ENCODE assay signal across 1 cellular context in the genomic region with DNA sequence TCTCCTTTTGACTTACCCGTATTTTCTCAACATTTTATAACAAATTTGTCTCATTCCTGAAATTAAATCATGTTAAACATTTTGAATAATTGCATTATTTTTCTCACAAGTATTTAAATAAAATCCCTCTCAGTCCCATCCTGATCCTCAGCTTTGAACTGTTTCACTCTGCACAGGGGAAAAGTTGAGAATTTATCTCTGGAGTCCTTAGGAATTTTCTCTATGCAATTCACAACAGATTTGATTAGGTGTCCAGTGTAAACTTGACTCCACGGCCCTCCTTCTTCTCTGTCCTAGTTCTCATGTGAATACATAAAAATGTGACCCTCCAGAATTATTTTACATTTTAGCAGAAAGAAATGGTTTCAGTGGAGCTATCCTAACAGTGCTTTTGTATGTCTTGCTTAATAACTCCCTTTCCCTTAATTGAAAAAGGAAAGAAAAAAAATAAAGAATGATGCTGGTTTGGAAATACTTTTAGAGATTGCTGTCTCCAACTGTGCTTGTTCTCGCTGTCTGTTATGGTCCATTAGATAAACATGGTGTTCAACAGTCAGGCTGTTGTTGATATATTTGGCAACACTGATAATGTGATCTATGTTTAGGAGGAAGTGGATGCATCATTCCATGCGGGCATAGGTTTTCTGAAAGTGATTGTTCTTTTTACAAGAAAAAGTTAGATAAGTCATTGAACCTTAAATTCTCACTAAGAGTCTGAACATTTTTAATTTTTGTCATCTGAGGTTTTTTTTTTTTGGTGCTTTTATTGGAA.
TF ChIP-seq lines count a peak whose summit lies in the region.

No MANE protein-coding gene starts in this region.

TF ChIP-seq in K562, 482 proteins besides CTCF, POLR2A, EP300 and RAD21 (continued from another document and continues in another):
- TF ChIP-seq, protein P1, sequence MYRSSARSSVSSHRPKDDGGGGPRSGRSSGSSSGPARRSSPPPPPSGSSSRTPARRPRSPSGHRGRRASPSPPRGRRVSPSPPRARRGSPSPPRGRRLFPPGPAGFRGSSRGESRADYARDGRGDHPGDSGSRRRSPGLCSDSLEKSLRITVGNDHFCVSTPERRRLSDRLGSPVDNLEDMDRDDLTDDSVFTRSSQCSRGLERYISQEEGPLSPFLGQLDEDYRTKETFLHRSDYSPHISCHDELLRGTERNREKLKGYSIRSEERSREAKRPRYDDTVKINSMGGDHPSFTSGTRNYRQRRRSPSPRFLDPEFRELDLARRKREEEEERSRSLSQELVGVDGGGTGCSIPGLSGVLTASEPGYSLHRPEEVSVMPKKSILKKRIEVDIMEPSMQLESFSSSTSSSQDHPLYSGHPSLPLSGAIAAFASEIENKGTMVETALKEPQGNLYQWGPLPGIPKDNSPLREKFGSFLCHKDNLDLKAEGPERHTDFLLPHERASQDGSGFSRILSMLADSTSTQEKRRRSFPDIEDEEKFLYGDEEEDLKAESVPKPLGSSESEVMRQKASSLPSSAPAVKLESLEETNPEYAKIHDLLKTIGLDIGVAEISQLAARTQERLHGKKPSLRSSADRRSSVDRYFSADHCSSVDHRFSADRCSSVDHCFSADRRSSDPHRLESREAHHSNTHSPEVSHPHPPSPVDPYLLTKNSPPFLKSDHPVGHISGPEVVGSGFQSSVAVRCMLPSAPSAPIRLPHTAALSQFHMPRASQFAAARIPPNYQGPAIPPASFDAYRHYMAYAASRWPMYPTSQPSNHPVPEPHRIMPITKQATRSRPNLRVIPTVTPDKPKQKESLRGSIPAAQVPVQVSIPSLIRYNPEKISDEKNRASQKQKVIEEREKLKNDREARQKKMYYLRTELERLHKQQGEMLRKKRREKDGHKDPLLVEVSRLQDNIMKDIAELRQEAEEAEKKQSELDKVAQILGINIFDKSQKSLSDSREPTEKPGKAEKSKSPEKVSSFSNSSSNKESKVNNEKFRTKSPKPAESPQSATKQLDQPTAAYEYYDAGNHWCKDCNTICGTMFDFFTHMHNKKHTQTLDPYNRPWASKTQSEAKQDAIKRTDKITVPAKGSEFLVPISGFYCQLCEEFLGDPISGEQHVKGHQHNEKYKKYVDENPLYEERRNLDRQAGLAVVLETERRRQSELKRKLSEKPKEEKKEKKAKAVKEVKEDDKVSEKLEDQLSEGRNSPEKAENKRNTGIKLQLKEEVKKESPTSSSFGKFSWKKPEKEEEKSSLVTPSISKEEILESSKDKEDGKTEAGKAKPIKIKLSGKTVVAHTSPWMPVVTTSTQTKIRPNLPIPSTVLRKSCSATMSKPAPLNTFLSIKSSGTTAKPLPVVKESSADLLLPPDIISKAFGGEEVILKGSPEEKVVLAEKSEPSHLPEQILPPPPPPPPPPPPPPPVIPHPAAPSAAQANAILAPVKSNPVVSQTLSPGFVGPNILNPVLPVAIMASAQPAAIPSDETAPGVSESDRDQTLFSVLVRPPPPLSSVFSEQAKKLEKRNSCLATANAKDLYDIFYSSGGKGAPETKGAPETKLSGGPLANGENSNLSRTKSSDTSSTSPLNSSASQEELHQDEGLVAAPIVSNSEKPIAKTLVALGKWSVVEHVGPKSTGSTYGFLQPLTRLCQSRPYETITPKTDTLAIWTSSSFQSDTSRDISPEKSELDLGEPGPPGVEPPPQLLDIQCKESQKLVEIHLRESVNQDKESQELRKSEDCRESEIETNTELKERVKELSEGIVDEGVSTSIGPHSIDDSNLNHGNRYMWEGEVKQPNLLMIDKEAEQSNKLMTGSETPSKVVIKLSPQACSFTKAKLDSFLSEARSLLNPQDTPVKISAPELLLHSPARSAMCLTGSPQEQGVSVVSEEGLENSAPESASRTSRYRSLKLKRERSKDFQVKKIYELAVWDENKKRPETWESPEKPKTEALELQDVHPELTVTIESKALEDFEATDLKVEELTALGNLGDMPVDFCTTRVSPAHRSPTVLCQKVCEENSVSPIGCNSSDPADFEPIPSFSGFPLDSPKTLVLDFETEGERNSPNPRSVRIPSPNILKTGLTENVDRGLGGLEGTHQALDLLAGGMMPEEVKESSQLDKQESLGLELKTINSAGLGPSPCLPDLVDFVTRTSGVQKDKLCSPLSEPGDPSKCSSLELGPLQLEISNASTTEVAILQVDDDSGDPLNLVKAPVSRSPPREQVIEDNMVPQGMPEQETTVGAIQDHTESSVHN (IDR thresholded peaks at IDR 0.05; ENCODE audit: borderline replicate concordance in 1 of 2, low read depth in 1 of 2), result no peak
- no peak for TF ChIP-seq NR2F6 (CRISPR knock-in tag; IDR thresholded peaks at IDR 0.05)
- TF ChIP-seq STAG1 (CRISPR knock-in tag; IDR thresholded peaks at IDR 0.05; ENCODE audit: borderline replicate concordance), result no peak
- TF ChIP-seq NCOR1 (IDR thresholded peaks at IDR 0.05), result peak; percentile 75
- TF ChIP-seq ZNF79 (CRISPR knock-in tag; IDR thresholded peaks at IDR 0.05; ENCODE audit: low read depth), result no peak
- TF ChIP-seq CEBPB (tag; IDR thresholded peaks at IDR 0.05), result peak; percentile 85
- no peak for TF ChIP-seq POU5F1 (IDR thresholded peaks at IDR 0.05; ENCODE audit: borderline replicate concordance, low read depth, low read length, partially characterized antibody)
- TF ChIP-seq, protein P2, sequence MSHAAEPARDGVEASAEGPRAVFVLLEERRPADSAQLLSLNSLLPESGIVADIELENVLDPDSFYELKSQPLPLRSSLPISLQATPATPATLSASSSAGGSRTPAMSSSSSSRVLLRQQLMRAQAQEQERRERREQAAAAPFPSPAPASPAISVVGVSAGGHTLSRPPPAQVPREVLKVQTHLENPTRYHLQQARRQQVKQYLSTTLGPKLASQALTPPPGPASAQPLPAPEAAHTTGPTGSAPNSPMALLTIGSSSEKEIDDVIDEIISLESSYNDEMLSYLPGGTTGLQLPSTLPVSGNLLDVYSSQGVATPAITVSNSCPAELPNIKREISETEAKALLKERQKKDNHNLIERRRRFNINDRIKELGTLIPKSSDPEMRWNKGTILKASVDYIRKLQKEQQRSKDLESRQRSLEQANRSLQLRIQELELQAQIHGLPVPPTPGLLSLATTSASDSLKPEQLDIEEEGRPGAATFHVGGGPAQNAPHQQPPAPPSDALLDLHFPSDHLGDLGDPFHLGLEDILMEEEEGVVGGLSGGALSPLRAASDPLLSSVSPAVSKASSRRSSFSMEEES (CRISPR knock-in tag; IDR thresholded peaks at IDR 0.05), result no peak
- TF ChIP-seq SAFB2 (IDR thresholded peaks at IDR 0.05; ENCODE audit: borderline replicate concordance, low read depth, low read length, severe bottlenecking), result no peak
- no peak for TF ChIP-seq ZNF668 (CRISPR knock-in tag; IDR thresholded peaks at IDR 0.05)
- TF ChIP-seq ZBTB8A (IDR thresholded peaks at IDR 0.05; ENCODE audit: partially characterized antibody), result no peak
- TF ChIP-seq, protein P3, sequence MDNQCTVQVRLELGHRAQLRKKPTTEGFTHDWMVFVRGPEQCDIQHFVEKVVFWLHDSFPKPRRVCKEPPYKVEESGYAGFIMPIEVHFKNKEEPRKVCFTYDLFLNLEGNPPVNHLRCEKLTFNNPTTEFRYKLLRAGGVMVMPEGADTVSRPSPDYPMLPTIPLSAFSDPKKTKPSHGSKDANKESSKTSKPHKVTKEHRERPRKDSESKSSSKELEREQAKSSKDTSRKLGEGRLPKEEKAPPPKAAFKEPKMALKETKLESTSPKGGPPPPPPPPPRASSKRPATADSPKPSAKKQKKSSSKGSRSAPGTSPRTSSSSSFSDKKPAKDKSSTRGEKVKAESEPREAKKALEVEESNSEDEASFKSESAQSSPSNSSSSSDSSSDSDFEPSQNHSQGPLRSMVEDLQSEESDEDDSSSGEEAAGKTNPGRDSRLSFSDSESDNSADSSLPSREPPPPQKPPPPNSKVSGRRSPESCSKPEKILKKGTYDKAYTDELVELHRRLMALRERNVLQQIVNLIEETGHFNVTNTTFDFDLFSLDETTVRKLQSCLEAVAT (IDR thresholded peaks at IDR 0.05), result no peak
- TF ChIP-seq KLF13 (tag; IDR thresholded peaks at IDR 0.05; ENCODE audit: borderline replicate concordance, low read depth), result no peak
- no peak for TF ChIP-seq ZNF124 (CRISPR knock-in tag; IDR thresholded peaks at IDR 0.05)
- TF ChIP-seq FOXP1 (CRISPR knock-in tag; IDR thresholded peaks at IDR 0.05), result no peak
- TF ChIP-seq ZNF146 (CRISPR knock-in tag; IDR thresholded peaks at IDR 0.05; ENCODE audit: unreplicated experiment), result no peak
- no peak for TF ChIP-seq YY1 (IDR thresholded peaks at IDR 0.05; ENCODE audit: borderline replicate concordance in 1 of 3, control insufficient read depth in 1 of 3, extremely low read depth in 1 of 3, insufficient read depth in 3 of 3, insufficient read length in 1 of 3, insufficient replicate concordance in 2 of 3, low read depth in 1 of 3, low read length in 2 of 3)
- TF ChIP-seq, protein P4, sequence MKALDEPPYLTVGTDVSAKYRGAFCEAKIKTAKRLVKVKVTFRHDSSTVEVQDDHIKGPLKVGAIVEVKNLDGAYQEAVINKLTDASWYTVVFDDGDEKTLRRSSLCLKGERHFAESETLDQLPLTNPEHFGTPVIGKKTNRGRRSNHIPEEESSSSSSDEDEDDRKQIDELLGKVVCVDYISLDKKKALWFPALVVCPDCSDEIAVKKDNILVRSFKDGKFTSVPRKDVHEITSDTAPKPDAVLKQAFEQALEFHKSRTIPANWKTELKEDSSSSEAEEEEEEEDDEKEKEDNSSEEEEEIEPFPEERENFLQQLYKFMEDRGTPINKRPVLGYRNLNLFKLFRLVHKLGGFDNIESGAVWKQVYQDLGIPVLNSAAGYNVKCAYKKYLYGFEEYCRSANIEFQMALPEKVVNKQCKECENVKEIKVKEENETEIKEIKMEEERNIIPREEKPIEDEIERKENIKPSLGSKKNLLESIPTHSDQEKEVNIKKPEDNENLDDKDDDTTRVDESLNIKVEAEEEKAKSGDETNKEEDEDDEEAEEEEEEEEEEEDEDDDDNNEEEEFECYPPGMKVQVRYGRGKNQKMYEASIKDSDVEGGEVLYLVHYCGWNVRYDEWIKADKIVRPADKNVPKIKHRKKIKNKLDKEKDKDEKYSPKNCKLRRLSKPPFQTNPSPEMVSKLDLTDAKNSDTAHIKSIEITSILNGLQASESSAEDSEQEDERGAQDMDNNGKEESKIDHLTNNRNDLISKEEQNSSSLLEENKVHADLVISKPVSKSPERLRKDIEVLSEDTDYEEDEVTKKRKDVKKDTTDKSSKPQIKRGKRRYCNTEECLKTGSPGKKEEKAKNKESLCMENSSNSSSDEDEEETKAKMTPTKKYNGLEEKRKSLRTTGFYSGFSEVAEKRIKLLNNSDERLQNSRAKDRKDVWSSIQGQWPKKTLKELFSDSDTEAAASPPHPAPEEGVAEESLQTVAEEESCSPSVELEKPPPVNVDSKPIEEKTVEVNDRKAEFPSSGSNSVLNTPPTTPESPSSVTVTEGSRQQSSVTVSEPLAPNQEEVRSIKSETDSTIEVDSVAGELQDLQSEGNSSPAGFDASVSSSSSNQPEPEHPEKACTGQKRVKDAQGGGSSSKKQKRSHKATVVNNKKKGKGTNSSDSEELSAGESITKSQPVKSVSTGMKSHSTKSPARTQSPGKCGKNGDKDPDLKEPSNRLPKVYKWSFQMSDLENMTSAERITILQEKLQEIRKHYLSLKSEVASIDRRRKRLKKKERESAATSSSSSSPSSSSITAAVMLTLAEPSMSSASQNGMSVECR (CRISPR knock-in tag; IDR thresholded peaks at IDR 0.05), result no peak
- TF ChIP-seq SPI1 (IDR thresholded peaks at IDR 0.05; ENCODE audit: borderline replicate concordance, low read depth, low read length), result peak; percentile 91
- no peak for TF ChIP-seq SRSF9 (IDR thresholded peaks at IDR 0.05; ENCODE audit: borderline replicate concordance, low read depth, low read length)
- 0 out of 2 replicates have a peak, but pooled peaks have one; percentile 56 for TF ChIP-seq FOXM1 (IDR thresholded peaks at IDR 0.05; ENCODE audit: low read depth)
- TF ChIP-seq FOXM1 (CRISPR knock-in tag; IDR thresholded peaks at IDR 0.05; ENCODE audit: low read depth), result no peak
- TF ChIP-seq, protein P5, sequence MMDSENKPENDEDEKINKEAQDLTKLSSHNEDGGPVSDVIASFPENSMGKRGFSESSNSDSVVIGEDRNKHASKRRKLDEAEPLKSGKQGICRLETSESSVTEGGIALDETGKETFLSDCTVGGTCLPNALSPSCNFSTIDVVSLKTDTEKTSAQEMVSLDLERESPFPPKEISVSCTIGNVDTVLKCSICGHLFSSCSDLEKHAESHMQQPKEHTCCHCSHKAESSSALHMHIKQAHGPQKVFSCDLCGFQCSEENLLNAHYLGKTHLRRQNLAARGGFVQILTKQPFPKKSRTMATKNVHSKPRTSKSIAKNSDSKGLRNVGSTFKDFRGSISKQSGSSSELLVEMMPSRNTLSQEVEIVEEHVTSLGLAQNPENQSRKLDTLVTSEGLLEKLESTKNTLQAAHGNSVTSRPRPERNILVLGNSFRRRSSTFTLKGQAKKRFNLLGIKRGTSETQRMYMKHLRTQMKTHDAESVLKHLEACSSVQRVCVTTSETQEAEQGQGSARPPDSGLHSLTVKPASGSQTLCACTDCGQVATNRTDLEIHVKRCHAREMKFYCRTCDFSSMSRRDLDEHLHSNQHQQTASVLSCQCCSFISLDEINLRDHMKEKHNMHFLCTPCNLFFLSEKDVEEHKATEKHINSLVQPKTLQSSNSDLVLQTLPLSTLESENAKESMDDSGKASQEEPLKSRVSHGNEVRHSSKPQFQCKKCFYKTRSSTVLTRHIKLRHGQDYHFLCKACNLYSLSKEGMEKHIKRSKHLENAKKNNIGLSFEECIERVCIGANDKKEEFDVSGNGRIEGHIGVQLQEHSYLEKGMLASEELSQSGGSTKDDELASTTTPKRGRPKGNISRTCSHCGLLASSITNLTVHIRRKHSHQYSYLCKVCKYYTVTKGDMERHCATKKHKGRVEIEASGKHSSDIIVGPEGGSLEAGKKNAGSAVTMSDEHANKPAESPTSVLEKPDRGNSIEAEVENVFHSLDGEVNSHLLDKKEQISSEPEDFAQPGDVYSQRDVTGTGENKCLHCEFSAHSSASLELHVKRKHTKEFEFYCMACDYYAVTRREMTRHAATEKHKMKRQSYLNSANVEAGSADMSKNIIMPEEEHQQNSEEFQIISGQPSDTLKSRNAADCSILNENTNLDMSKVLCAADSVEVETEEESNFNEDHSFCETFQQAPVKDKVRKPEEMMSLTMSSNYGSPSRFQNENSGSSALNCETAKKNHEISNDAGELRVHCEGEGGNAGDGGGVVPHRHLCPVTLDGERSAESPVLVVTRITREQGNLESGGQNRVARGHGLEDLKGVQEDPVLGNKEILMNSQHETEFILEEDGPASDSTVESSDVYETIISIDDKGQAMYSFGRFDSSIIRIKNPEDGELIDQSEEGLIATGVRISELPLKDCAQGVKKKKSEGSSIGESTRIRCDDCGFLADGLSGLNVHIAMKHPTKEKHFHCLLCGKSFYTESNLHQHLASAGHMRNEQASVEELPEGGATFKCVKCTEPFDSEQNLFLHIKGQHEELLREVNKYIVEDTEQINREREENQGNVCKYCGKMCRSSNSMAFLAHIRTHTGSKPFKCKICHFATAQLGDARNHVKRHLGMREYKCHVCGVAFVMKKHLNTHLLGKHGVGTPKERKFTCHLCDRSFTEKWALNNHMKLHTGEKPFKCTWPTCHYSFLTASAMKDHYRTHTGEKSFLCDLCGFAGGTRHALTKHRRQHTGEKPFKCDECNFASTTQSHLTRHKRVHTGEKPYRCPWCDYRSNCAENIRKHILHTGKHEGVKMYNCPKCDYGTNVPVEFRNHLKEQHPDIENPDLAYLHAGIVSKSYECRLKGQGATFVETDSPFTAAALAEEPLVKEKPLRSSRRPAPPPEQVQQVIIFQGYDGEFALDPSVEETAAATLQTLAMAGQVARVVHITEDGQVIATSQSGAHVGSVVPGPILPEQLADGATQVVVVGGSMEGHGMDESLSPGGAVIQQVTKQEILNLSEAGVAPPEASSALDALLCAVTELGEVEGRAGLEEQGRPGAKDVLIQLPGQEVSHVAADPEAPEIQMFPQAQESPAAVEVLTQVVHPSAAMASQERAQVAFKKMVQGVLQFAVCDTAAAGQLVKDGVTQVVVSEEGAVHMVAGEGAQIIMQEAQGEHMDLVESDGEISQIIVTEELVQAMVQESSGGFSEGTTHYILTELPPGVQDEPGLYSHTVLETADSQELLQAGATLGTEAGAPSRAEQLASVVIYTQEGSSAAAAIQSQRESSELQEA (IDR thresholded peaks at IDR 0.05; ENCODE audit: low read depth), result no peak
- TF ChIP-seq NFE2L1 (tag; IDR thresholded peaks at IDR 0.05; ENCODE audit: borderline replicate concordance, low read depth), result no peak
- no peak for TF ChIP-seq MCM2 (IDR thresholded peaks at IDR 0.05; ENCODE audit: low read depth)
- TF ChIP-seq ZNF586 (CRISPR knock-in tag; conservative IDR thresholded peaks at IDR 0.05), result no peak
- 0 out of 2 replicates have a peak, but pooled peaks have one; percentile 27 for TF ChIP-seq ELF4 (CRISPR knock-in tag; IDR thresholded peaks at IDR 0.05)
